Comparison of ENCODE assay signal across 11 cellular contexts in the genomic region with DNA sequence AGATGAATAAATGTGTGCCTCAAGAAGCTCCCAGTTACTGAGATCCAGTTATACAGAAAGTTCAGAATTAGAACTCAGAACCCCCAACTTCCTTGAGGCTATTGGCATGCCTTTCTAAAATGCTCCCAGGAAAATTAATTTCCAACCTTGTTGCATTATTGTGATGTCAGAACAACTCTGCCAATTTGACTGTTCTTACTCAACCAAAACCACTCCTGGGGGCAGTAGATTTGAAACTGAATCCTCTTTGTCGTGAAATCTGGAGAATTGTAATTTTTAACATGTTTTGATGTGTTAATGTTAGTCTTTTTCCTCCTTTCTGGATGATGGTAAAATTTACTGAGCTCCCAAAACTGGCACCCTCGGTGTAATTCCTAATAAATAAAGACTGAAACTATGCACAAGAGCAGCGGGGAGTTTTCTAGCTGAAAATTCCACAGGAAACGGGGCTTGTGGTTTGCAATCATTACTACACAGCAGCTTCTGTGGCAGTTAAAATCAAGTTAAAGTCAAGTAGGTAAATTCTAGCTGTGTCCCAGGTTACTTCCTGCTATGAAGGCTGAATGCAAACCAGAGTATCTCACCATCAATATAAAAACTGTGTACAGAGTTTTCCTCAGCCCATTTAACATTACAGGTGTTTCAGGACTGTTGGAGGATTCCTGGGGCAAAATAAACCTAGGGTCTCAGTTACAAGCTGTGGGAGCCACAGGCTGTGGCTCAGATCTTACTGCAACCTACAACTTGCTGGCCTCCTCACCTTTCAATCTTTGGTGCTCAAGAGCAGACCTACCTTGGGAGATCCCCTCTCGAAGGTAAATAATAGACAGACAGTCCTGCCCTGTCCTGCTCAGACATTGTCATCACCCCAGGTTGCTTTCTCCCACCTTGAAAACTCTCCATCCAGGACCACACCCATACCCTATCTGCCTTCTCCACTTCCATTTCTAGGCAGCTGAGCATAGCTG.
DNase-seq lines count a peak whose midpoint lies in the region; ATAC-seq lines count a peak whose summit lies in the region.
"Had no signal": no experiment of that assay in that cellular context is flagged by ENCODE, and none has a peak within 500 bp of the region (broad histone marks: within the 10 kb centered on the region; RNA-seq: fewer than 3 reads in every experiment).

No MANE protein-coding gene starts in this region.

- no peak overlapping the region for H4K91ac ChIP-seq in neuronal stem cell (ENCODE audit: low read depth, low read length, poor library complexity)

- H3K14ac ChIP-seq in neuronal stem cell (ENCODE audit: low read length) = no peak overlapping the region

- no peaks in the 10 kb centered on the region for H3K79me1 ChIP-seq in neuronal stem cell (ENCODE audit: low read depth, low read length)

- H3K4ac ChIP-seq in neuronal stem cell (ENCODE audit: low read length) = no peak overlapping the region

- no peak overlapping the region for H3K4me2 ChIP-seq in neuronal stem cell (ENCODE audit: insufficient read depth, low read length, poor library complexity, severe bottlenecking)

- H2BK15ac ChIP-seq in neuronal stem cell (ENCODE audit: low read length) = no peak overlapping the region

- no peak overlapping the region for H3K18ac ChIP-seq in neuronal stem cell (ENCODE audit: low read length)

- no peak overlapping the region for H3K9ac ChIP-seq in neuronal stem cell (ENCODE audit: low read depth, low read length, poor library complexity)

- peak overlapping the region; percentile 36 for H3K4me3 Mint-ChIP-seq in activated CD4-positive, alpha-beta T cell treated with anti-CD3 and anti-CD28 coated beads for 36 hours
- H3K4me3 Mint-ChIP-seq: central memory CD8-positive, alpha-beta T cell had no signal

- CTCF ChIA-PET in activated CD4-positive, alpha-beta T cell treated with anti-CD3 and anti-CD28 coated beads for 36 hours (lab: Charles Lee) = interaction anchor here (0.6 to 1.8 kb wide), 5 partner anchors 9 to 627 kb away, joined by 3 to 12 read pairs (median 3); no protein-coding TSS in a partner anchor

- H3K36me3 ChIP-seq in neuronal stem cell (replicated peaks in 1 of 2; ENCODE audit: control insufficient read depth in 2 of 2, insufficient read depth in 2 of 2, low read length in 2 of 2) = no peaks in the 10 kb centered on the region

- peak; percentile 72 for ATAC-seq in activated CD4-positive, alpha-beta T cell treated with anti-CD3 and anti-CD28 coated beads for 36 hours
- peak; percentile 75 for ATAC-seq in GM21619 (IDR thresholded peaks at IDR 0.05; ENCODE audit: unreplicated experiment)
- ATAC-seq in HG02840 (IDR thresholded peaks at IDR 0.05; ENCODE audit: low FRiP score, unreplicated experiment) = no peak
- ATAC-seq in left lobe of liver = no peak

- H2BK12ac ChIP-seq in neuronal stem cell (ENCODE audit: low read length) = no peak overlapping the region

- intact Hi-C loops in activated CD4-positive, alpha-beta T cell treated with anti-CD3 and anti-CD28 coated beads for 36 hours (cut with DNase I, micrococcal nuclease) = no loop called here

- no peak overlapping the region for H2AK5ac ChIP-seq in neuronal stem cell (ENCODE audit: low read depth, low read length)

- peak overlapping the region; percentile 32 for H3K27ac Mint-ChIP-seq in activated CD4-positive, alpha-beta T cell treated with anti-CD3 and anti-CD28 coated beads for 36 hours

- no peaks in the 10 kb centered on the region for H3K27me3 Mint-ChIP-seq in activated CD4-positive, alpha-beta T cell treated with anti-CD3 and anti-CD28 coated beads for 36 hours

- WGBS in neuronal stem cell (ENCODE audit: extremely low coverage in 2 of 2, insufficient read length in 2 of 2, insufficient replicate concordance in 1 of 2), 2 donors = no CpG with 5 or more reads among the region's 5 CpGs

- H3K9me3 ChIP-seq in neuronal stem cell (replicated peaks in 1 of 2; ENCODE audit: control insufficient read depth in 2 of 2, insufficient read depth in 1 of 2, low read depth in 1 of 2, low read length in 2 of 2) = no peaks in the 10 kb centered on the region

- POLR2A ChIA-PET in activated CD4-positive, alpha-beta T cell treated with anti-CD3 and anti-CD28 coated beads for 36 hours (lab: Charles Lee) = no interaction called here

- no peak overlapping the region for H3K23ac ChIP-seq in neuronal stem cell (ENCODE audit: low read depth, low read length, poor library complexity)

- H3K4me1 ChIP-seq in neuronal stem cell (ENCODE audit: control insufficient read depth in 2 of 2, insufficient read depth in 1 of 2, low read depth in 1 of 2, low read length in 2 of 2) = peaks cover 0 to 5% of the 10 kb centered on the region in 2 donors

- H3K36me3 Mint-ChIP-seq in activated CD4-positive, alpha-beta T cell treated with anti-CD3 and anti-CD28 coated beads for 36 hours (ENCODE audit: low read depth) = no peaks in the 10 kb centered on the region

- peaks cover 19% of the 10 kb centered on the region for H3K4me1 Mint-ChIP-seq in activated CD4-positive, alpha-beta T cell treated with anti-CD3 and anti-CD28 coated beads for 36 hours

- no peaks in the 10 kb centered on the region for H3K9me3 Mint-ChIP-seq in activated CD4-positive, alpha-beta T cell treated with anti-CD3 and anti-CD28 coated beads for 36 hours (ENCODE audit: low read depth)
- H3K9me3 Mint-ChIP-seq: central memory CD8-positive, alpha-beta T cell had no signal

- peaks cover 0 to 5% (median 2%) of the 10 kb centered on the region in 3 experiments for H3K27me3 ChIP-seq in neuronal stem cell (ENCODE audit: control insufficient read depth in 3 of 3, insufficient read depth in 3 of 3, low read depth in 1 of 3, low read length in 3 of 3)

- H3K4me3 ChIP-seq in Jurkat, Clone E6-1 (ENCODE audit: low read length) = no peak overlapping the region
- H3K4me3 ChIP-seq in neuronal stem cell (ENCODE audit: low read length in 2 of 2) = no peak overlapping the region

- DNase-seq in activated CD4-positive, alpha-beta T cell treated with anti-CD3 and anti-CD28 coated beads for 36 hours = peak; percentile 19
- DNase-seq in activated CD4-positive, alpha-beta T cell treated with anti-CD3 and anti-CD28 coated beads, Interleukin-2, amount 50 U/mL, for 1 hour = no peak
- peak; percentile 66 for DNase-seq in Jurkat, Clone E6-1 (ENCODE audit: low read depth, low spot score)
- no peak for DNase-seq in neuronal stem cell (ENCODE audit: low spot score)
- no peak for DNase-seq in left lobe of liver (ENCODE audit: low spot score)
- DNase-seq in medulla oblongata (ENCODE audit: extremely low spot score) = no peak
- DNase-seq: NCI-H1694 treated with DMSO at 0.1 percent for 48 hours, Right ventricle myocardium superior had no signal

- peak overlapping the region; percentile 1 for H2AFZ ChIP-seq in neuronal stem cell (ENCODE audit: low read length)

- H2BK5ac ChIP-seq in neuronal stem cell (ENCODE audit: low read length) = no peak overlapping the region

- H4K8ac ChIP-seq in neuronal stem cell (ENCODE audit: low read depth, low read length) = no peak overlapping the region

- H2BK120ac ChIP-seq in neuronal stem cell (ENCODE audit: low read depth, low read length) = no peak overlapping the region

- no peak overlapping the region for H3K27ac ChIP-seq in neuronal stem cell (replicated peaks; ENCODE audit: low read length)

Comparison
In these comparisons a context has a peak if more than half of its experiments do, and no peak if none do; other contexts are left out.
1. DNase-seq: peak in activated CD4-positive, alpha-beta T cell treated with anti-CD3 and anti-CD28 coated beads for 36 hours (single experiment) and Jurkat, Clone E6-1 (single experiment); none in activated CD4-positive, alpha-beta T cell treated with anti-CD3 and anti-CD28 coated beads, Interleukin-2, amount 50 U/mL, for 1 hour (single experiment), neuronal stem cell (single experiment), left lobe of liver (single experiment) and medulla oblongata (single experiment).
2. ATAC-seq: peak in activated CD4-positive, alpha-beta T cell treated with anti-CD3 and anti-CD28 coated beads for 36 hours (single experiment) and GM21619 (single experiment); none in HG02840 (single experiment) and left lobe of liver (single experiment).